Comparison of ENCODE assay signal across 8 cellular contexts in genomic region chr19:50817941-50818858, GRCh38. TPM values are rescaled to one million over a fixed set of nuclear protein-coding genes. Genes with fewer than 3 reads are reported as not detected.
DNase-seq lines count a peak whose midpoint lies in the region; ATAC-seq, FAIRE-seq and TF ChIP-seq lines count a peak whose summit lies in the region.

No MANE protein-coding gene starts in this region.

- peak overlapping the region in 6 of 7 donors; percentile 52 to 76 (median 64) for H3K4me3 Mint-ChIP-seq in CD8-positive, alpha-beta memory T cell
- peak overlapping the region; percentile 78 for H3K4me3 Mint-ChIP-seq in type B pancreatic cell

- H4K20me1 ChIP-seq in GM12878 (ENCODE audit: control insufficient read depth, insufficient read depth), result no peaks in the 10 kb centered on the region

- no peak for TF ChIP-seq RAD21 in GM12878 (IDR thresholded peaks at IDR 0.05; ENCODE audit: insufficient read depth, low read depth, low read length)

- FAIRE-seq in GM12878 (lab: Jason Lieb, UNC) (peak; percentile 92), HTR-8/SVneo (lab: Jason Lieb, UNC) (no peak)

- H3K27me3 Mint-ChIP-seq in CD8-positive, alpha-beta memory T cell, result peaks cover 50 to 84% of the 10 kb centered on the region in 2 donors
- H3K27me3 Mint-ChIP-seq in type B pancreatic cell, result peaks cover 87% of the 10 kb centered on the region

- WGBS in GM12878 (ENCODE audit: insufficient coverage, insufficient replicate concordance, low lambda C conversion rate, missing lambda C conversion rate), result 9% methylated on average over 47 of the region's 52 CpGs
- 6% methylated on average over 14 of the region's 52 CpGs for WGBS in right lobe of liver (ENCODE audit: insufficient coverage, low coverage, low lambda C conversion rate, missing lambda C conversion rate)

- TF ChIP-seq POLR2A in GM12878 (IDR thresholded peaks at IDR 0.05; ENCODE audit: low read depth, low read length) (peak; percentile 67; the same call in 1 of the 2 replicates), right lobe of liver (IDR thresholded peaks at IDR 0.05) (no peak)

- TF ChIP-seq CTCF in GM12878 (IDR thresholded peaks at IDR 0.05 in 2 of 3, conservative IDR thresholded peaks at IDR 0.05 in 1 of 3; ENCODE audit: control insufficient read depth in 2 of 3, extremely low read depth in 1 of 3, insufficient read depth in 1 of 3, low read depth in 3 of 3, low read length in 3 of 3) (no peak), right lobe of liver (IDR thresholded peaks at IDR 0.05) (no peak), type B pancreatic cell (conservative IDR thresholded peaks at IDR 0.05) (no peak)

- SMC1A ChIA-PET in GM12878 (lab: Charles Lee; ENCODE audit: uncharacterized antibody, unreplicated experiment), result interaction anchor here (1.0 to 4.6 kb wide), 2 partner anchors 19 to 80 kb away, joined by 4 to 16 read pairs; no protein-coding TSS in a partner anchor

- peak; percentile 63 for ATAC-seq in GM18907 (IDR thresholded peaks at IDR 0.05; ENCODE audit: unreplicated experiment)
- ATAC-seq in HG03045 (IDR thresholded peaks at IDR 0.05; ENCODE audit: unreplicated experiment), result peak; percentile 66
- ATAC-seq in GM12878, result peak; percentile 87
- ATAC-seq in right lobe of liver, result peak in 3 of 4 donors; percentile 17 to 35 (median 25)

- peaks cover 0 to 9% (median 0%) of the 10 kb centered on the region in 3 donors for H3K36me3 Mint-ChIP-seq in CD8-positive, alpha-beta memory T cell
- no peaks in the 10 kb centered on the region for H3K36me3 Mint-ChIP-seq in type B pancreatic cell

- peak overlapping the region in 1 of 8 donors; percentile 17 for H3K27ac Mint-ChIP-seq in CD8-positive, alpha-beta memory T cell
- no peak overlapping the region for H3K27ac Mint-ChIP-seq in type B pancreatic cell

- TSS peak; percentile 57 for BruUV-seq in GM12878 (replicated peaks; lab: Mats Ljungman, UMichigan)

- peaks cover 4% of the 10 kb centered on the region for H3K79me2 ChIP-seq in GM12878 (ENCODE audit: control insufficient read depth, insufficient read depth, low read length)

- H2AFZ ChIP-seq in GM12878 (ENCODE audit: control insufficient read depth, low read depth, low read length), result peak overlapping the region; percentile 89

- H3K4me3 ChIP-seq in CD8-positive, alpha-beta memory T cell (ENCODE audit: low read length), result peak overlapping the region; percentile 12
- H3K4me3 ChIP-seq in NT2/D1 (ENCODE audit: insufficient read length, low read depth) (peak overlapping the region; percentile 84), GM12878 (peak overlapping the region; percentile 97), right lobe of liver (no peak overlapping the region)

- in situ Hi-C loops in GM12878 (cut with MboI), result loop anchor here (10.0 kb wide), 1 partner anchor 547 kb away; the partner anchor contains the start of genes CLDND2 and ETFB

- CTCF ChIA-PET in CD8-positive, alpha-beta memory T cell (lab: Charles Lee), result no interaction called here
- CTCF ChIA-PET in GM12878 (lab: Yijun Ruan, JAX), result interaction anchor here (1.1 to 2.7 kb wide), 3 partner anchors 16 to 79 kb away, joined by 3 to 15 read pairs (median 5); no protein-coding TSS in a partner anchor

- H3K27me3 ChIP-seq in CD8-positive, alpha-beta memory T cell (ENCODE audit: insufficient read depth, low read length, poor library complexity, severe bottlenecking), result peaks cover 36% of the 10 kb centered on the region
- H3K27me3 ChIP-seq in NT2/D1 (ENCODE audit: insufficient read depth, insufficient read length) (peaks cover 49% of the 10 kb centered on the region), GM12878 (replicated peaks in 1 of 2; ENCODE audit: control insufficient read depth in 2 of 2, insufficient read depth in 2 of 2, low read length in 1 of 2) (no peaks in the 10 kb centered on the region), right lobe of liver (peaks cover 0 to 2% of the 10 kb centered on the region in 2 donors)

- peaks cover 16 to 32% (median 17%) of the 10 kb centered on the region in 3 donors for H3K4me1 Mint-ChIP-seq in CD8-positive, alpha-beta memory T cell
- H3K4me1 Mint-ChIP-seq in type B pancreatic cell (ENCODE audit: unreplicated experiment), result peaks cover 13% of the 10 kb centered on the region

- H3K4me1 ChIP-seq in CD8-positive, alpha-beta memory T cell (ENCODE audit: insufficient read depth, low read length), result peaks cover 5% of the 10 kb centered on the region
- H3K4me1 ChIP-seq in NT2/D1 (ENCODE audit: insufficient read depth, insufficient read length) (peaks cover 9% of the 10 kb centered on the region), GM12878 (ENCODE audit: control insufficient read depth, insufficient read depth, low read length) (peaks cover 36% of the 10 kb centered on the region), right lobe of liver (peaks cover 0 to 4% (median 0%) of the 10 kb centered on the region in 4 donors)

- intact Hi-C loops in GM12878 (cut with micrococcal nuclease; ENCODE audit: unreplicated experiment) (loop anchor here (1.0 to 2.0 kb wide), 3 partner anchors 14 to 79 kb away; no protein-coding TSS in a partner anchor), right lobe of liver (cut with DNase I) (no loop called here)

- DNase-seq in CD8-positive, alpha-beta memory T cell, result peak in 2 of 5 donors; percentile 20 to 41
- DNase-seq in NT2/D1 (ENCODE audit: low read depth, low spot score) (no peak), GM12878 (ENCODE audit: low read depth, low spot score) (peak; percentile 63), right lobe of liver (no peak), type B pancreatic cell (ENCODE audit: extremely low spot score, unreplicated experiment) (no peak), HTR-8/SVneo (ENCODE audit: insufficient read length, low spot score) (no peak)

- peak overlapping the region; percentile 84 for H3K4me2 ChIP-seq in GM12878 (ENCODE audit: control insufficient read depth, insufficient read depth)

- peak overlapping the region; percentile 16 for H3K27ac ChIP-seq in CD8-positive, alpha-beta memory T cell (ENCODE audit: low read depth, low read length)
- H3K27ac ChIP-seq in GM12878 (ENCODE audit: control insufficient read depth, insufficient read depth) (peak overlapping the region; percentile 93), right lobe of liver (no peak overlapping the region)

- POLR2A ChIA-PET in CD8-positive, alpha-beta memory T cell (lab: Charles Lee), result no interaction called here
- POLR2A ChIA-PET in GM12878 (lab: Charles Lee), result interaction anchor here (0.6 to 2.0 kb wide), 7 partner anchors 11 to 460 kb away, joined by 3 to 8 read pairs (median 3); no protein-coding TSS in a partner anchor

- H3K9ac ChIP-seq in NT2/D1 (ENCODE audit: insufficient read length, low read depth) (peak overlapping the region; percentile 72), GM12878 (ENCODE audit: control insufficient read depth, insufficient read depth, low read length) (peak overlapping the region; percentile 57)

- no peak for TF ChIP-seq EP300 in GM12878 (IDR thresholded peaks at IDR 0.05; ENCODE audit: borderline replicate concordance in 1 of 2, control insufficient read depth in 1 of 2, low read depth in 2 of 2, low read length in 2 of 2)

- no peaks in the 10 kb centered on the region for H3K36me3 ChIP-seq in CD8-positive, alpha-beta memory T cell (ENCODE audit: insufficient read depth, low read length)
- no peaks in the 10 kb centered on the region for H3K36me3 ChIP-seq in NT2/D1 (ENCODE audit: insufficient read depth, insufficient read length, low read length)
- H3K36me3 ChIP-seq in GM12878 (ENCODE audit: control insufficient read depth in 2 of 2, insufficient read depth in 2 of 2, low read length in 1 of 2), result no peaks in the 10 kb centered on the region
- H3K36me3 ChIP-seq in right lobe of liver, result no peaks in the 10 kb centered on the region

- peaks cover 0 to 3% (median 2%) of the 10 kb centered on the region in 5 donors for H3K9me3 Mint-ChIP-seq in CD8-positive, alpha-beta memory T cell
- H3K9me3 Mint-ChIP-seq in type B pancreatic cell, result peaks cover 5% of the 10 kb centered on the region

- RAD21 ChIA-PET in GM12878 (lab: Charles Lee; ENCODE audit: unreplicated experiment), result interaction anchor here (0.6 to 2.0 kb wide), 5 partner anchors 11 to 103 kb away, joined by 3 to 9 read pairs (median 3); no protein-coding TSS in a partner anchor

- H3K9me3 ChIP-seq in CD8-positive, alpha-beta memory T cell (ENCODE audit: low read length), result no peaks in the 10 kb centered on the region
- H3K9me3 ChIP-seq in NT2/D1 (ENCODE audit: insufficient read depth, low read length) (no peaks in the 10 kb centered on the region), GM12878 (replicated peaks; ENCODE audit: control insufficient read depth, insufficient read depth, low read length) (peaks cover 3% of the 10 kb centered on the region; the same call in 2 of the 3 replicates), right lobe of liver (no peaks in the 10 kb centered on the region)

RNA-seq across cellular contexts. Expression of gene KLK1, which starts 5.4 kb away (rescaled TPM):
- under 1 TPM; 0.27 to 0.39 TPM for total RNA-seq in CD8-positive, alpha-beta memory T cell
- polyA plus RNA-seq in CD8-positive, alpha-beta memory T cell, result not detected
- total RNA-seq in GM12878 (2013; cell fraction: nucleolus; rRNA removed), result 21.5 and 24.1 TPM in 2 replicates
- total RNA-seq in GM12878 (2014; rRNA removed) (3.3 and 3.4 TPM in 2 replicates), GM12878 (2014; rRNA removed; fragmentation: Illumina TruSeq; extraction: Trizol) (3.4 and 3.5 TPM in 2 replicates), GM12878 (2021) (24.8 and 27.5 TPM in 2 replicates), right lobe of liver (not detected), type B pancreatic cell (ENCODE audit: low replicate concordance) (1.5 and 2.9 TPM in 2 replicates)
- 28.1 TPM for polyA plus RNA-seq in GM12878 (2011; ENCODE audit: low read depth)
- polyA plus RNA-seq in GM12878 (2011; rRNA removed) (21.1 and 24.8 TPM in 2 replicates), GM12878 (2014; fragmentation: Illumina TruSeq; extraction: Trizol) (27.1 and 34.6 TPM in 2 replicates), GM12878 (2014; fragmentation: Nextera tagmentation; extraction: Ambion mirVana) (10 to 100 TPM; 20.7 to 22.0 TPM), GM12878 (2014; rRNA removed) (19.6 and 22.8 TPM in 2 replicates), GM12878 (2016; fragmentation: Nextera tagmentation; extraction: Ambion mirVana) (10 to 100 TPM; 13.9 to 14.4 TPM)
- 23.5 and 37.4 TPM in 2 replicates for polyA plus RNA-seq in GM12878 (2011; cell fraction: cytosol; rRNA removed)
- 28.3 and 35.0 TPM in 2 replicates for polyA plus RNA-seq in GM12878 (2011; cell fraction: nucleus; rRNA removed)
- 55.9 and 77.5 TPM in 2 replicates for polyA plus RNA-seq in GM12878 (2012)
- polyA minus RNA-seq in GM12878 (2011; rRNA and poly(A)+ RNA removed), result 26.0 and 41.9 TPM in 2 replicates
- 12.9 and 16.8 TPM in 2 replicates for polyA minus RNA-seq in GM12878 (2011; cell fraction: cytosol; rRNA and poly(A)+ RNA removed)
- polyA minus RNA-seq in GM12878 (2011; cell fraction: nucleus; rRNA and poly(A)+ RNA removed), result 17.8 and 37.6 TPM in 2 replicates

RNA-seq across cellular contexts. Expression of gene KLK15, which starts 15.2 kb away (rescaled TPM):
- total RNA-seq in CD8-positive, alpha-beta memory T cell, result not detected
- not detected for polyA plus RNA-seq in CD8-positive, alpha-beta memory T cell
- total RNA-seq in GM12878 (2013; cell fraction: nucleolus; rRNA removed), result not detected in 2 replicates
- not detected in 2 replicates for total RNA-seq in GM12878 (2014; rRNA removed)
- total RNA-seq in GM12878 (2014; rRNA removed; fragmentation: Illumina TruSeq; extraction: Trizol), result not detected in 2 replicates
- not detected in 2 replicates for total RNA-seq in GM12878 (2021)
- not detected for polyA plus RNA-seq in GM12878 (2011; ENCODE audit: low read depth)
- polyA plus RNA-seq in GM12878 (2011; rRNA removed), result not detected in 2 replicates
- polyA plus RNA-seq in GM12878 (2011; cell fraction: cytosol; rRNA removed), result not detected in 2 replicates
- polyA plus RNA-seq in GM12878 (2011; cell fraction: nucleus; rRNA removed), result not detected in 2 replicates
- polyA plus RNA-seq in GM12878 (2012), result 0.13 TPM in 1 of 2 replicates, not detected in the other
- 0.04 TPM in 1 of 2 replicates, not detected in the other for polyA plus RNA-seq in GM12878 (2014; fragmentation: Illumina TruSeq; extraction: Trizol)
- not detected for polyA plus RNA-seq in GM12878 (2014; fragmentation: Nextera tagmentation; extraction: Ambion mirVana)
- polyA plus RNA-seq in GM12878 (2014; rRNA removed), result 0.05 and 0.08 TPM in 2 replicates
- polyA plus RNA-seq in GM12878 (2016; fragmentation: Nextera tagmentation; extraction: Ambion mirVana), result not detected
- not detected in 2 replicates for polyA minus RNA-seq in GM12878 (2011; rRNA and poly(A)+ RNA removed)
- not detected in 2 replicates for polyA minus RNA-seq in GM12878 (2011; cell fraction: cytosol; rRNA and poly(A)+ RNA removed)
- polyA minus RNA-seq in GM12878 (2011; cell fraction: nucleus; rRNA and poly(A)+ RNA removed), result not detected in 2 replicates
- not detected for total RNA-seq in right lobe of liver
- 0.26 TPM in 1 of 2 replicates, not detected in the other for total RNA-seq in type B pancreatic cell (ENCODE audit: low replicate concordance)

RNA-seq across cellular contexts. Expression of gene ACP4, which starts 28.0 kb away (rescaled TPM):
- total RNA-seq in CD8-positive, alpha-beta memory T cell, result not detected
- polyA plus RNA-seq in CD8-positive, alpha-beta memory T cell, result not detected
- not detected in 2 replicates for total RNA-seq in GM12878 (2013; cell fraction: nucleolus; rRNA removed)
- total RNA-seq in GM12878 (2014; rRNA removed) (not detected in 2 replicates), GM12878 (2014; rRNA removed; fragmentation: Illumina TruSeq; extraction: Trizol) (not detected in 2 replicates), GM12878 (2021) (not detected in 2 replicates), right lobe of liver (under 1 TPM in 1 of 6 experiments, not detected in 5; 0.37 TPM), type B pancreatic cell (ENCODE audit: low replicate concordance) (not detected in 2 replicates)
- not detected for polyA plus RNA-seq in GM12878 (2011; ENCODE audit: low read depth)
- polyA plus RNA-seq in GM12878 (2011; rRNA removed) (not detected in 2 replicates), GM12878 (2014; fragmentation: Illumina TruSeq; extraction: Trizol) (not detected in 2 replicates), GM12878 (2014; fragmentation: Nextera tagmentation; extraction: Ambion mirVana) (not detected), GM12878 (2014; rRNA removed) (not detected in 2 replicates), GM12878 (2016; fragmentation: Nextera tagmentation; extraction: Ambion mirVana) (not detected)
- not detected in 2 replicates for polyA plus RNA-seq in GM12878 (2011; cell fraction: cytosol; rRNA removed)
- polyA plus RNA-seq in GM12878 (2011; cell fraction: nucleus; rRNA removed), result not detected in 2 replicates
- not detected in 2 replicates for polyA plus RNA-seq in GM12878 (2012)
- not detected in 2 replicates for polyA minus RNA-seq in GM12878 (2011; rRNA and poly(A)+ RNA removed)
- polyA minus RNA-seq in GM12878 (2011; cell fraction: cytosol; rRNA and poly(A)+ RNA removed), result not detected in 2 replicates
- not detected in 2 replicates for polyA minus RNA-seq in GM12878 (2011; cell fraction: nucleus; rRNA and poly(A)+ RNA removed)

RNA-seq across cellular contexts. Expression of gene KLK3, which starts 36.5 kb away (rescaled TPM):
- total RNA-seq in CD8-positive, alpha-beta memory T cell, result not detected
- not detected for polyA plus RNA-seq in CD8-positive, alpha-beta memory T cell
- not detected in 2 replicates for total RNA-seq in GM12878 (2013; cell fraction: nucleolus; rRNA removed)
- total RNA-seq in GM12878 (2014; rRNA removed) (not detected in 2 replicates), GM12878 (2014; rRNA removed; fragmentation: Illumina TruSeq; extraction: Trizol) (not detected in 2 replicates), GM12878 (2021) (not detected in 2 replicates), right lobe of liver (not detected), type B pancreatic cell (ENCODE audit: low replicate concordance) (not detected in 2 replicates)
- not detected for polyA plus RNA-seq in GM12878 (2011; ENCODE audit: low read depth)
- polyA plus RNA-seq in GM12878 (2011; rRNA removed) (0.09 and 0.31 TPM in 2 replicates), GM12878 (2014; fragmentation: Illumina TruSeq; extraction: Trizol) (not detected in 2 replicates), GM12878 (2014; fragmentation: Nextera tagmentation; extraction: Ambion mirVana) (not detected), GM12878 (2014; rRNA removed) (not detected in 2 replicates), GM12878 (2016; fragmentation: Nextera tagmentation; extraction: Ambion mirVana) (not detected)
- 0.07 and 0.20 TPM in 2 replicates for polyA plus RNA-seq in GM12878 (2011; cell fraction: cytosol; rRNA removed)
- polyA plus RNA-seq in GM12878 (2011; cell fraction: nucleus; rRNA removed), result 0.31 and 0.83 TPM in 2 replicates
- polyA plus RNA-seq in GM12878 (2012), result not detected in 2 replicates
- polyA minus RNA-seq in GM12878 (2011; rRNA and poly(A)+ RNA removed), result 0.15 TPM in 1 of 2 replicates, not detected in the other
- polyA minus RNA-seq in GM12878 (2011; cell fraction: cytosol; rRNA and poly(A)+ RNA removed), result not detected in 2 replicates
- polyA minus RNA-seq in GM12878 (2011; cell fraction: nucleus; rRNA and poly(A)+ RNA removed), result 0.36 TPM in 1 of 2 replicates, not detected in the other

RNA-seq across cellular contexts. Expression of gene GPR32, which starts 47.9 kb away (rescaled TPM):
- not detected for total RNA-seq in CD8-positive, alpha-beta memory T cell
- not detected for polyA plus RNA-seq in CD8-positive, alpha-beta memory T cell
- total RNA-seq in GM12878 (2013; cell fraction: nucleolus; rRNA removed), result not detected in 2 replicates
- not detected in 2 replicates for total RNA-seq in GM12878 (2014; rRNA removed)
- not detected in 2 replicates for total RNA-seq in GM12878 (2014; rRNA removed; fragmentation: Illumina TruSeq; extraction: Trizol)
- total RNA-seq in GM12878 (2021), result not detected in 2 replicates
- polyA plus RNA-seq in GM12878 (2011; ENCODE audit: low read depth), result not detected
- polyA plus RNA-seq in GM12878 (2011; rRNA removed), result not detected in 2 replicates
- polyA plus RNA-seq in GM12878 (2011; cell fraction: cytosol; rRNA removed), result not detected in 2 replicates
- not detected in 2 replicates for polyA plus RNA-seq in GM12878 (2011; cell fraction: nucleus; rRNA removed)
- not detected in 2 replicates for polyA plus RNA-seq in GM12878 (2012)
- polyA plus RNA-seq in GM12878 (2014; fragmentation: Illumina TruSeq; extraction: Trizol), result not detected in 2 replicates
- not detected for polyA plus RNA-seq in GM12878 (2014; fragmentation: Nextera tagmentation; extraction: Ambion mirVana)
- not detected in 2 replicates for polyA plus RNA-seq in GM12878 (2014; rRNA removed)
- not detected for polyA plus RNA-seq in GM12878 (2016; fragmentation: Nextera tagmentation; extraction: Ambion mirVana)
- polyA minus RNA-seq in GM12878 (2011; rRNA and poly(A)+ RNA removed), result not detected in 2 replicates
- not detected in 2 replicates for polyA minus RNA-seq in GM12878 (2011; cell fraction: cytosol; rRNA and poly(A)+ RNA removed)
- not detected in 2 replicates for polyA minus RNA-seq in GM12878 (2011; cell fraction: nucleus; rRNA and poly(A)+ RNA removed)
- total RNA-seq in right lobe of liver, result not detected
- not detected in 2 replicates for total RNA-seq in type B pancreatic cell (ENCODE audit: low replicate concordance)

Comparison
In these comparisons a context has a peak if more than half of its experiments do, and no peak if none do; other contexts are left out.
1. H3K27ac ChIP-seq: peak in CD8-positive, alpha-beta memory T cell (single experiment) and GM12878 (single experiment); none in right lobe of liver (0 of 3).
2. H3K4me3 ChIP-seq: peak in CD8-positive, alpha-beta memory T cell (single experiment), NT2/D1 (single experiment) and GM12878 (single experiment); none in right lobe of liver (0 of 3).
3. ATAC-seq: peak in every context shown above with its lines; median percentile 87 in GM12878; 66 in HG03045; 63 in GM18907; 25 in right lobe of liver.